Comparison of ENCODE assay signal across 8 cellular contexts in genomic region chr1:21781971-21782867, GRCh38.
DNase-seq lines count a peak whose midpoint lies in the region; ATAC-seq and TF ChIP-seq lines count a peak whose summit lies in the region.

No MANE protein-coding gene starts in this region.

- H3K27ac ChIP-seq in WERI-Rb-1 (peak overlapping the region; percentile 98), layer of hippocampus (ENCODE audit: low read depth, low read length) (peak overlapping the region; percentile 99)

- TF ChIP-seq CTCF in WERI-Rb-1 (IDR thresholded peaks at IDR 0.05; ENCODE audit: low read depth, low read length) (peak; percentile 51), choroid plexus epithelial cell (conservative IDR thresholded peaks at IDR 0.05; ENCODE audit: low read depth, low read length) (peak; percentile 58)

- peaks cover 2% of the 10 kb centered on the region; the same call in 1 of the 2 replicates for H3K36me3 ChIP-seq in WERI-Rb-1

- peak; percentile 33 for DNase-seq in NCI-H1436 (lab: John Stamatoyannopoulos, UW)
- no peak for DNase-seq in NCI-H1436 treated with DMSO at 0.1 percent for 48 hours (lab: John Stamatoyannopoulos, UW)
- DNase-seq in NCI-H1105 treated with DMSO at 0.1 percent for 48 hours (lab: John Stamatoyannopoulos, UW) = peak; percentile 64
- peak; percentile 65 for DNase-seq in WERI-Rb-1
- DNase-seq in choroid plexus epithelial cell (ENCODE audit: low read depth) = peak; percentile 75
- DNase-seq in stimulated activated CD4-positive, alpha-beta T cell treated with anti-CD3 and anti-CD28 coated beads, Interleukin-1b, Interleukin-23, amount 100 ng/mL, for 4 hours (ENCODE audit: low read depth in 2 of 2) = peak; percentile 12 to 18

- peak; percentile 23 for ATAC-seq in HG02642 (IDR thresholded peaks at IDR 0.05; ENCODE audit: poor library complexity, unreplicated experiment)

- H3K4me3 ChIP-seq in WERI-Rb-1 (ENCODE audit: low read depth, low read length) (peak overlapping the region; percentile 96), choroid plexus epithelial cell (ENCODE audit: low read depth, low read length) (peak overlapping the region; percentile 98)

- no peaks in the 10 kb centered on the region for H3K9me3 ChIP-seq in WERI-Rb-1 (ENCODE audit: severe bottlenecking)

- H3K27me3 ChIP-seq in WERI-Rb-1 (ENCODE audit: insufficient read depth, low read depth, severe bottlenecking) (no peaks in the 10 kb centered on the region), layer of hippocampus (ENCODE audit: control insufficient read depth, insufficient read depth, low read length) (no peaks in the 10 kb centered on the region)
